In genomic region chr19:49553451-49554271, GRCh38 we compare ENCODE assay signal across 1 cellular context.
A peak's percentile ranks its signal among the peaks of the same experiment; 100 is the strongest.
TF ChIP-seq lines count a peak whose summit lies in the region.

No MANE protein-coding gene starts in this region.

TF ChIP-seq in HepG2, 621 proteins besides CTCF, POLR2A, EP300 and RAD21 (continued from another document and continues in another):
- TF ChIP-seq, protein P1, sequence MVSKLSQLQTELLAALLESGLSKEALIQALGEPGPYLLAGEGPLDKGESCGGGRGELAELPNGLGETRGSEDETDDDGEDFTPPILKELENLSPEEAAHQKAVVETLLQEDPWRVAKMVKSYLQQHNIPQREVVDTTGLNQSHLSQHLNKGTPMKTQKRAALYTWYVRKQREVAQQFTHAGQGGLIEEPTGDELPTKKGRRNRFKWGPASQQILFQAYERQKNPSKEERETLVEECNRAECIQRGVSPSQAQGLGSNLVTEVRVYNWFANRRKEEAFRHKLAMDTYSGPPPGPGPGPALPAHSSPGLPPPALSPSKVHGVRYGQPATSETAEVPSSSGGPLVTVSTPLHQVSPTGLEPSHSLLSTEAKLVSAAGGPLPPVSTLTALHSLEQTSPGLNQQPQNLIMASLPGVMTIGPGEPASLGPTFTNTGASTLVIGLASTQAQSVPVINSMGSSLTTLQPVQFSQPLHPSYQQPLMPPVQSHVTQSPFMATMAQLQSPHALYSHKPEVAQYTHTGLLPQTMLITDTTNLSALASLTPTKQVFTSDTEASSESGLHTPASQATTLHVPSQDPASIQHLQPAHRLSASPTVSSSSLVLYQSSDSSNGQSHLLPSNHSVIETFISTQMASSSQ (IDR thresholded peaks at IDR 0.05; ENCODE audit: low read depth) = no peak
- TF ChIP-seq, protein P1 (CRISPR knock-in tag; IDR thresholded peaks at IDR 0.05; ENCODE audit: borderline replicate concordance) = no peak
- TF ChIP-seq ZNF121 (CRISPR knock-in tag; IDR thresholded peaks at IDR 0.05) (peak; percentile 99), HDAC2 (CRISPR knock-in tag; IDR thresholded peaks at IDR 0.05) (peak; percentile 42; the same call in 1 of the 2 replicates), ZNF724P (CRISPR knock-in tag; IDR thresholded peaks at IDR 0.05; ENCODE audit: borderline replicate concordance) (0 out of 2 replicates have a peak, but pooled peaks have one; percentile 18), ZNF589 (CRISPR knock-in tag; conservative IDR thresholded peaks at IDR 0.05) (no peak), FOXC1 (CRISPR knock-in tag; IDR thresholded peaks at IDR 0.05; ENCODE audit: borderline replicate concordance) (peak; percentile 16; the same call in 1 of the 2 replicates), HOXD1 (CRISPR knock-in tag; IDR thresholded peaks at IDR 0.05) (no peak), MED1 (CRISPR knock-in tag; IDR thresholded peaks at IDR 0.05) (no peak), SOX6 (IDR thresholded peaks at IDR 0.05) (no peak), SOX6 (CRISPR knock-in tag; IDR thresholded peaks at IDR 0.05) (peak; percentile 64), ZNF850 (CRISPR knock-in tag; conservative IDR thresholded peaks at IDR 0.05) (0 out of 2 replicates have a peak, but pooled peaks have one; percentile 13), ZNF350 (CRISPR knock-in tag; IDR thresholded peaks at IDR 0.05; ENCODE audit: borderline replicate concordance, low read depth) (no peak), PRPF4 (IDR thresholded peaks at IDR 0.05; ENCODE audit: low read depth, low read length, poor library complexity, severe bottlenecking) (no peak), ZNF230 (CRISPR knock-in tag; IDR thresholded peaks at IDR 0.05) (no peak), MLX (CRISPR knock-in tag; IDR thresholded peaks at IDR 0.05) (no peak), ZNF557 (CRISPR knock-in tag; IDR thresholded peaks at IDR 0.05) (no peak), PPARG (CRISPR knock-in tag; conservative IDR thresholded peaks at IDR 0.05) (no peak), ZNF687 (CRISPR knock-in tag; IDR thresholded peaks at IDR 0.05) (peak; percentile 17; the same call in 1 of the 2 replicates), SAP130 (CRISPR knock-in tag; IDR thresholded peaks at IDR 0.05; ENCODE audit: low read depth) (peak; percentile 50), ZNF567 (CRISPR knock-in tag; IDR thresholded peaks at IDR 0.05; ENCODE audit: borderline replicate concordance) (no peak), POGZ (CRISPR knock-in tag; IDR thresholded peaks at IDR 0.05) (no peak), HNF4A (CRISPR knock-in tag; IDR thresholded peaks at IDR 0.05) (peak; percentile 90), ZBTB38 (CRISPR knock-in tag; IDR thresholded peaks at IDR 0.05) (peak; percentile 80; the same call in 1 of the 2 replicates), SOX13 (IDR thresholded peaks at IDR 0.05) (no peak), SOX13 (CRISPR knock-in tag; conservative IDR thresholded peaks at IDR 0.05 in 1 of 2, IDR thresholded peaks at IDR 0.05 in 1 of 2) (peak in 1 of 2 experiments; percentile 56; a peak in 2 of 4 replicates), PAF1 (CRISPR knock-in tag; IDR thresholded peaks at IDR 0.05) (no peak), ZNF574 (CRISPR knock-in tag; IDR thresholded peaks at IDR 0.05) (0 out of 2 replicates have a peak, but pooled peaks have one; percentile 37), ARID5B (CRISPR knock-in tag; IDR thresholded peaks at IDR 0.05) (0 out of 2 replicates have a peak, but pooled peaks have one; percentile 42), HDAC1 (CRISPR knock-in tag; IDR thresholded peaks at IDR 0.05) (peak; percentile 47)
- TF ChIP-seq, protein P2, sequence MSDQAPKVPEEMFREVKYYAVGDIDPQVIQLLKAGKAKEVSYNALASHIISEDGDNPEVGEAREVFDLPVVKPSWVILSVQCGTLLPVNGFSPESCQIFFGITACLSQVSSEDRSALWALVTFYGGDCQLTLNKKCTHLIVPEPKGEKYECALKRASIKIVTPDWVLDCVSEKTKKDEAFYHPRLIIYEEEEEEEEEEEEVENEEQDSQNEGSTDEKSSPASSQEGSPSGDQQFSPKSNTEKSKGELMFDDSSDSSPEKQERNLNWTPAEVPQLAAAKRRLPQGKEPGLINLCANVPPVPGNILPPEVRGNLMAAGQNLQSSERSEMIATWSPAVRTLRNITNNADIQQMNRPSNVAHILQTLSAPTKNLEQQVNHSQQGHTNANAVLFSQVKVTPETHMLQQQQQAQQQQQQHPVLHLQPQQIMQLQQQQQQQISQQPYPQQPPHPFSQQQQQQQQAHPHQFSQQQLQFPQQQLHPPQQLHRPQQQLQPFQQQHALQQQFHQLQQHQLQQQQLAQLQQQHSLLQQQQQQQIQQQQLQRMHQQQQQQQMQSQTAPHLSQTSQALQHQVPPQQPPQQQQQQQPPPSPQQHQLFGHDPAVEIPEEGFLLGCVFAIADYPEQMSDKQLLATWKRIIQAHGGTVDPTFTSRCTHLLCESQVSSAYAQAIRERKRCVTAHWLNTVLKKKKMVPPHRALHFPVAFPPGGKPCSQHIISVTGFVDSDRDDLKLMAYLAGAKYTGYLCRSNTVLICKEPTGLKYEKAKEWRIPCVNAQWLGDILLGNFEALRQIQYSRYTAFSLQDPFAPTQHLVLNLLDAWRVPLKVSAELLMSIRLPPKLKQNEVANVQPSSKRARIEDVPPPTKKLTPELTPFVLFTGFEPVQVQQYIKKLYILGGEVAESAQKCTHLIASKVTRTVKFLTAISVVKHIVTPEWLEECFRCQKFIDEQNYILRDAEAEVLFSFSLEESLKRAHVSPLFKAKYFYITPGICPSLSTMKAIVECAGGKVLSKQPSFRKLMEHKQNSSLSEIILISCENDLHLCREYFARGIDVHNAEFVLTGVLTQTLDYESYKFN (CRISPR knock-in tag; conservative IDR thresholded peaks at IDR 0.05) = peak; percentile 72
- TF ChIP-seq, protein P3, sequence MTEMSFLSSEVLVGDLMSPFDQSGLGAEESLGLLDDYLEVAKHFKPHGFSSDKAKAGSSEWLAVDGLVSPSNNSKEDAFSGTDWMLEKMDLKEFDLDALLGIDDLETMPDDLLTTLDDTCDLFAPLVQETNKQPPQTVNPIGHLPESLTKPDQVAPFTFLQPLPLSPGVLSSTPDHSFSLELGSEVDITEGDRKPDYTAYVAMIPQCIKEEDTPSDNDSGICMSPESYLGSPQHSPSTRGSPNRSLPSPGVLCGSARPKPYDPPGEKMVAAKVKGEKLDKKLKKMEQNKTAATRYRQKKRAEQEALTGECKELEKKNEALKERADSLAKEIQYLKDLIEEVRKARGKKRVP (CRISPR knock-in tag; IDR thresholded peaks at IDR 0.05) = no peak
- TF ChIP-seq, protein P4, sequence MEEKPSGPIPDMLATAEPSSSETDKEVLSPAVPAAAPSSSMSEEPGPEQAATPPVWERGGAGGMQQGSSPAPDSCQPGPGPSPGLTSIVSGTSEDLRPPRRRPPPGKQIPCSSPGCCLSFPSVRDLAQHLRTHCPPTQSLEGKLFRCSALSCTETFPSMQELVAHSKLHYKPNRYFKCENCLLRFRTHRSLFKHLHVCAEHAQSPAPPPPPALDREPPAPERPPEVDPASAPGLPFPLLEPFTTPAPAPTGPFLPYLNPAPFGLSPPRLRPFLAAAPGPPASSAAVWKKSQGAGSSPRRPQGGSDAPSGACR (CRISPR knock-in tag; IDR thresholded peaks at IDR 0.05) = no peak
